In the genomic region with DNA sequence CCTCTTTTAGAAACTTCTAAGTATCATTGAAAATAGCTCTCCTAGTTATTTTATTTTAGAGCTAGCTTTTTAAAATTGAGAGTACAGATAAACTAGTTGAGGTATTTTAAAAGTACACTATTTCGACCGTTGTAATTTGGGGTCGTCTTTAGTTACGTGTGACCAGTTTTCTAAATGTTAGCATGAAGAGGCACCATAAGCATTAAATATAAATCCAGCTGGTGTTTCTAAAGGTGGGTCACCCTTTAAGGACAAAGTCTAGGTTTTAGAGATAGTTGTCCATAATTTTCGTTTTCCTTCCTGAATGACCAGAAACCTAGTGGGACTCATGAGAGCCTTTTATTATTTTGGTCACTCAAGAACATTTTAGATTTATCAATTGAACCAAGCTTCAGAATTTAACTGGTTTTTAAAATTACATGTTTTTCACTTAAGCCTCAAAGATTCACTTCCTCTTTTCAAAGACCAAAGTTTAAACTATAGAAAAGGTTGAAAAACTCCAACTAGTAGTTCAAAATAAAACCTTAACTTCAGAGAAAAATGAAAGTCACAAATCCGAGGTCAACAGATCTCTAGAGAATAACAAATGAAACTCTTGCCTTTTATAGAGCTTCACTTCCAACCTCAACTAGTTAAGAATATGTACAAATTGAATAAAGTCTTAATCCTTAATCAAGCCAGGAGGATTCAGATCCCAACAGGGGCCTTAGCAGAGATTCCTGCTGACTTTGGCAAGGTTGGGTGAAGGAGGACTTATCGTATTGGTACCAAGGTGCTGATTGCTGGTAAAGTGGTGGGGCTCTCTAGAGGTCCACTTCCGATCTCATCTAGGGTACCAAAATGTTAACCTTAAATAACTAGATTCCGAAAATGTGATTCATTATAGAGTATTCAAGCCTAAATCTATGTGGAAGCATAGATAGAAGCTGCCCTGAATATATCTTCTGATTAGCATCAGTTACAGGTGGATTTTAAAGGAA, we compare ENCODE assay signal across 8 cellular contexts. TPM values are rescaled to one million over a fixed set of nuclear protein-coding genes. Genes with fewer than 3 reads are reported as not detected.
DNase-seq lines count a peak whose midpoint lies in the region; ATAC-seq, FAIRE-seq and TF ChIP-seq lines count a peak whose summit lies in the region.

No MANE protein-coding gene starts in this region.

- peak overlapping the region; percentile 25 to 69 (median 47) for H3K4me3 Mint-ChIP-seq in T-cell
- no peak overlapping the region for H3K4me3 Mint-ChIP-seq in HFFc6

- peaks cover 0 to 5% of the 10 kb centered on the region in 2 donors for H3K36me3 ChIP-seq in small intestine (ENCODE audit: control insufficient read depth in 2 of 2, insufficient read depth in 2 of 2, low read length in 2 of 2)

- H3K27me3 Mint-ChIP-seq in T-cell = no peaks in the 10 kb centered on the region
- H3K27me3 Mint-ChIP-seq in HFFc6 (ENCODE audit: insufficient read depth) = no peaks in the 10 kb centered on the region

- no peak overlapping the region for H3K4me3 ChIP-seq in small intestine (ENCODE audit: low read depth in 1 of 2, low read length in 2 of 2)

- peak overlapping the region; percentile 41 to 54 for H3K27ac ChIP-seq in small intestine (ENCODE audit: low read depth in 1 of 2, low read length in 1 of 2)

- 69 to 91% (median 82%) methylated on average over 9 of the region's 9 CpGs for WGBS in small intestine, 3 donors

- peaks cover 2 to 3% of the 10 kb centered on the region in 2 donors for H3K4me1 ChIP-seq in small intestine (ENCODE audit: control insufficient read depth in 2 of 2, insufficient read depth in 1 of 2, low read depth in 1 of 2, low read length in 1 of 2)

- H3K4me1 Mint-ChIP-seq in T-cell (peaks cover 32 to 61% (median 52%) of the 10 kb centered on the region in 3 donors), HFFc6 (ENCODE audit: low read depth) (peaks cover 8% of the 10 kb centered on the region)

- POLR2A ChIA-PET in T-cell (lab: Charles Lee) = no interaction called here

- H3K9me3 Mint-ChIP-seq in T-cell (peaks cover 0 to 13% (median 0%) of the 10 kb centered on the region in 3 donors), HFFc6 (peaks cover 35% of the 10 kb centered on the region)

- no peak for TF ChIP-seq CTCF in HFFc6 (IDR thresholded peaks at IDR 0.05)

- ATAC-seq in GM19025 (IDR thresholded peaks at IDR 0.05; ENCODE audit: low read depth, unreplicated experiment) = peak; percentile 48
- peak; percentile 66 for ATAC-seq in HG02938 (IDR thresholded peaks at IDR 0.05; ENCODE audit: unreplicated experiment)
- ATAC-seq in T-cell (replicated peaks in 1 of 4) = peak in 1 of 4 experiments; percentile 28

- DNase-seq in T-cell (no peak), small intestine (no peak), HFFc6 (no peak), activated T-cell treated with anti-CD3 and anti-CD28 coated beads for 4 hours (no peak), NCI-H1694 (lab: John Stamatoyannopoulos, UW) (no peak)
- DNase-seq in stimulated activated CD4-positive, alpha-beta T cell treated with anti-CD3 and anti-CD28 coated beads, Interleukin-12 subunit alpha, Interleukin-12 subunit beta, amount 100 ng/mL, for 4 hours = no peak

- no peaks in the 10 kb centered on the region for H3K27me3 ChIP-seq in small intestine (ENCODE audit: control insufficient read depth in 2 of 2, insufficient read depth in 2 of 2, low read length in 2 of 2)

- no peak for FAIRE-seq in small intestine (lab: Jason Lieb, UNC)

- H3K27ac Mint-ChIP-seq in T-cell (peak overlapping the region; percentile 85 to 94), HFFc6 (no peak overlapping the region)

- CTCF ChIA-PET in T-cell (lab: Charles Lee) = interaction anchor here (0.6 to 1.3 kb wide), 3 partner anchors 13 to 657 kb away, joined by 3 to 4 read pairs (median 3); no protein-coding TSS in a partner anchor

- no peaks in the 10 kb centered on the region for H3K9me3 ChIP-seq in small intestine (ENCODE audit: control insufficient read depth, low read depth)

- H3K36me3 Mint-ChIP-seq in T-cell = peaks cover 35% of the 10 kb centered on the region
- peaks cover 46% of the 10 kb centered on the region for H3K36me3 Mint-ChIP-seq in HFFc6 (ENCODE audit: low read depth)

RNA-seq across cellular contexts. Expression of a gene that starts 32.5 kb away (rescaled TPM):
- 10 to 100 TPM; 40.6 to 67.5 (median 48.8) TPM for total RNA-seq in T-cell
- 10 to 100 TPM; 27.0 to 44.1 (median 29.9) TPM for polyA plus RNA-seq in small intestine
- 10 to 100 TPM; 54.5 to 66.5 (median 62.6) TPM for total RNA-seq in HFFc6 (2021; fragmentation: NEBNext Ultra II Directional; extraction: Animal tissue kit (Norgen Biotek cat#: 25700))

RNA-seq across cellular contexts. Expression of a gene that starts 32.8 kb away (rescaled TPM):
- total RNA-seq in T-cell = 10 to 100 TPM; 17.6 to 33.9 (median 22.6) TPM
- polyA plus RNA-seq in small intestine = 10 to 100 TPM; 19.5 to 31.3 (median 19.7) TPM
- 10 to 100 TPM; 65.4 to 96.9 (median 79.4) TPM for total RNA-seq in HFFc6 (2021; fragmentation: NEBNext Ultra II Directional; extraction: Animal tissue kit (Norgen Biotek cat#: 25700))
